1 cellular context compared by ENCODE assay signal in genomic region chr11:27604416-27604815, GRCh38.
TF ChIP-seq lines count a peak whose summit lies in the region.

No MANE protein-coding gene starts in this region.

TF ChIP-seq in GM23338, 12 proteins besides CTCF, POLR2A, EP300 and RAD21 (continued from another document):
- no peak for TF ChIP-seq REST (IDR thresholded peaks at IDR 0.05; ENCODE audit: unreplicated experiment)
- TF ChIP-seq, protein P1, sequence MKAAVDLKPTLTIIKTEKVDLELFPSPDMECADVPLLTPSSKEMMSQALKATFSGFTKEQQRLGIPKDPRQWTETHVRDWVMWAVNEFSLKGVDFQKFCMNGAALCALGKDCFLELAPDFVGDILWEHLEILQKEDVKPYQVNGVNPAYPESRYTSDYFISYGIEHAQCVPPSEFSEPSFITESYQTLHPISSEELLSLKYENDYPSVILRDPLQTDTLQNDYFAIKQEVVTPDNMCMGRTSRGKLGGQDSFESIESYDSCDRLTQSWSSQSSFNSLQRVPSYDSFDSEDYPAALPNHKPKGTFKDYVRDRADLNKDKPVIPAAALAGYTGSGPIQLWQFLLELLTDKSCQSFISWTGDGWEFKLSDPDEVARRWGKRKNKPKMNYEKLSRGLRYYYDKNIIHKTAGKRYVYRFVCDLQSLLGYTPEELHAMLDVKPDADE (IDR thresholded peaks at IDR 0.05): no peak
